In the genomic region with DNA sequence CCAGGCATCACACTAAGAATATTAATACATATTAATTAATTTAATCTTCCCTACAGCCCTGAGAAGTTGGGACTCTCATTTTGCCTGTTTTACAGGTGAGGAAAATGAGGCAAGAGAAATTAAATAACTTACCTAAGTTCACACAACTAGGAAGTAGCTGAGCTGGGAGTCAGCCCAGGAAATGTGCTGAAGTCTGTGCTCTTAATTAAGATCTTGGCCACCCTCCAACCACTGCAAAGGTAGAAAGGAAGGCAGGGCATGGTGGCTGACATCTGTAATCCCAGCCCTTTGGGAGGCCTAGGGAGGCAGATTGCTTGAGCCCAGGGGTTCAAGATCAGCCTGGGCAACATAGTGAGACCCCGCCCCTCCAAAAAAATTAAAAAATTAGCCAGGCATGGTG, we compare ENCODE assay signal across 1 cellular context.
TF ChIP-seq lines count a peak whose summit lies in the region.

No MANE protein-coding gene starts in this region.

TF ChIP-seq in Ishikawa, 13 proteins besides CTCF, POLR2A, EP300 and RAD21 (continued from another document):
- TF ChIP-seq REST (IDR thresholded peaks at IDR 0.05; ENCODE audit: low read depth) = no peak
- TF ChIP-seq ZBTB7A (IDR thresholded peaks at IDR 0.05; ENCODE audit: low read depth) = no peak
